In the genomic region with DNA sequence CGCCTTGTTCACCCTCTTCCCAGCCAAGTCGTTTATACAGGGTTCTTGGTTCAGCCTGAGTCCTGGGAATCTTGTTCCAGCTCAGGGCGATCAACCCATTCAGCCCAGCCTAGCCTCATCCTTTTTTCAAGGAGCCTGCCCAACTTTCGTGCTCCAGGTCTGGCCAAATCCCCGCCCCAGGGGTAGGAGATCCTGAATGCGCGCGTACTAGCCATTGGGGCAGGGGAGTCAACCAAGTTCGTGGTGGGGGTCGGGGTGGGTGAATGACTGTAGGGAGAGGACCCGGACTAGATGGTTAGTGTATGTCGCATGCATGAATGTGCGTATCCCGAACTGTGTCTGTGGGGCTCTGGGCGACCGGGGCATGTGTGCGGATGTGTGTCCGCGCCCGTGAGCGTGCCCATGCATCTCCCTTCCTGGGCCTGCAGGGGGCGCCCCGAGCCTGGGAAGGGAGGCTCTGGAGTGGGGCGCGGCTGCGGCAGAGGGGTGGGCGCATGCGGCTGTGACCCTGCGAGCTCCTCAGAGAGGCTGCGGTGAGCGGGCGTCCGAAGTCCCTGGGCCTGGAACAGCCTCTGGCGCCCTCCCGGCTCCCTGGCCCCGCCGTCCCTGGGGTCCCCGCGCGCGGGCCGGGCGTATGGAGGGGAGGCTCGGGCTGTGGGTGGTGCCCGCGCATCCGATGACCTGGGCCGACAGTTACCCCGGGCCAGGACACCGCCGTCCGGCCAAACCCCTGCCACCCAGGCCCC, we compare ENCODE assay signal across 8 cellular contexts. TPM values are rescaled to one million over a fixed set of nuclear protein-coding genes. Genes with fewer than 3 reads are reported as not detected.
DNase-seq lines count a peak whose midpoint lies in the region; ATAC-seq and TF ChIP-seq lines count a peak whose summit lies in the region.

No MANE protein-coding gene starts in this region.

- no peak overlapping the region for H3K27ac Mint-ChIP-seq in activated T-cell treated with anti-CD3 and anti-CD28 coated beads, Interleukin-2, amount 50 U/mL, for 24 hours

- no peaks in the 10 kb centered on the region for H3K9me3 ChIP-seq in esophagus muscularis mucosa
- H3K9me3 ChIP-seq in mucosa of rectum (ENCODE audit: control insufficient read depth in 2 of 2, low read length in 2 of 2): no peaks in the 10 kb centered on the region

- no peaks in the 10 kb centered on the region for H3K36me3 Mint-ChIP-seq in activated T-cell treated with anti-CD3 and anti-CD28 coated beads, Interleukin-2, amount 50 U/mL, for 24 hours (ENCODE audit: low read depth)

- no peaks in the 10 kb centered on the region for H3K27me3 ChIP-seq in esophagus muscularis mucosa
- peaks cover 0 to 3% of the 10 kb centered on the region in 2 donors for H3K27me3 ChIP-seq in mucosa of rectum (ENCODE audit: control insufficient read depth in 2 of 2, insufficient read depth in 2 of 2, low read length in 2 of 2)

- WGBS in esophagus muscularis mucosa: 18% methylated on average over 24 of the region's 52 CpGs

- ATAC-seq in HG03442 (IDR thresholded peaks at IDR 0.05; ENCODE audit: unreplicated experiment) (peak; percentile 59), GM21737 (IDR thresholded peaks at IDR 0.05; ENCODE audit: unreplicated experiment) (no peak)

- H3K36me3 ChIP-seq in esophagus muscularis mucosa: no peaks in the 10 kb centered on the region
- no peaks in the 10 kb centered on the region for H3K36me3 ChIP-seq in mucosa of rectum (ENCODE audit: control insufficient read depth in 2 of 2, insufficient read depth in 2 of 2, low read length in 2 of 2)

- peak overlapping the region in 1 of 2 donors; percentile 49 for H3K9ac ChIP-seq in mucosa of rectum (ENCODE audit: low read depth in 1 of 2, low read length in 2 of 2)

- H3K27me3 Mint-ChIP-seq in activated T-cell treated with anti-CD3 and anti-CD28 coated beads, Interleukin-2, amount 50 U/mL, for 24 hours: peaks cover 5% of the 10 kb centered on the region

- H3K4me3 Mint-ChIP-seq in activated T-cell treated with anti-CD3 and anti-CD28 coated beads, Interleukin-2, amount 50 U/mL, for 24 hours: peak overlapping the region; percentile 76

- peak; percentile 49 for DNase-seq in DMS79 (lab: John Stamatoyannopoulos, UW)
- DNase-seq in NOMO-1 treated with dmso at 0.1 percent for 144 hours (lab: John Stamatoyannopoulos, UW; ENCODE audit: unreplicated experiment): peak; percentile 32
- peak; percentile 89 for DNase-seq in activated T-cell treated with anti-CD3 and anti-CD28 coated beads, Interleukin-2, amount 50 U/mL, for 24 hours
- no peak for DNase-seq in esophagus muscularis mucosa (ENCODE audit: extremely low spot score)
- DNase-seq in stimulated activated CD8-positive, alpha-beta memory T cell treated with anti-CD3 and anti-CD28 coated beads, Interleukin-2, amount 100 ng/mL, for 48 hours (ENCODE audit: low read depth in 2 of 2): peak; percentile 68 to 70

- no peak for TF ChIP-seq EP300 in esophagus muscularis mucosa (IDR thresholded peaks at IDR 0.05)

- peaks cover 8% of the 10 kb centered on the region for H3K4me1 Mint-ChIP-seq in activated T-cell treated with anti-CD3 and anti-CD28 coated beads, Interleukin-2, amount 50 U/mL, for 24 hours (ENCODE audit: low read depth)

- H3K4me3 ChIP-seq in esophagus muscularis mucosa (peak overlapping the region; percentile 72 to 92 (median 76)), mucosa of rectum (ENCODE audit: low read length in 2 of 2) (peak overlapping the region; percentile 69 to 80)

- TF ChIP-seq CTCF in esophagus muscularis mucosa (IDR thresholded peaks at IDR 0.05): peak; percentile 87 to 98 (median 96)

- intact Hi-C loops in esophagus muscularis mucosa (cut with DNase I): loop anchor here (2.0 to 10.0 kb wide), 4 partner anchors 34 to 284 kb away; partner anchors contain the start of gene DNAJB5

- H3K4me1 ChIP-seq in esophagus muscularis mucosa (peaks cover 4 to 20% (median 11%) of the 10 kb centered on the region in 4 donors), mucosa of rectum (ENCODE audit: control insufficient read depth in 2 of 2, insufficient read depth in 2 of 2, low read length in 2 of 2) (peaks cover 3 to 5% of the 10 kb centered on the region in 2 donors)

- no peaks in the 10 kb centered on the region for H3K9me3 Mint-ChIP-seq in activated T-cell treated with anti-CD3 and anti-CD28 coated beads, Interleukin-2, amount 50 U/mL, for 24 hours

- peak overlapping the region; percentile 80 to 90 (median 86) for H3K27ac ChIP-seq in esophagus muscularis mucosa (replicated peaks in 1 of 4)
- peak overlapping the region; percentile 67 for H3K27ac ChIP-seq in mucosa of rectum (ENCODE audit: low read depth in 2 of 2, low read length in 2 of 2)

- TF ChIP-seq POLR2A in esophagus muscularis mucosa (IDR thresholded peaks at IDR 0.05; ENCODE audit: low read depth): no peak

RNA-seq across cellular contexts. Expression of gene CCL21, which starts 8.7 kb away (rescaled TPM):
- total RNA-seq in esophagus muscularis mucosa: 100 to 1,000 TPM in 2 of 4 donors, 10 to 100 TPM in 2; 53.6 to 271 (median 119) TPM

RNA-seq across cellular contexts. Expression of gene CCL19, which starts 10.1 kb away (rescaled TPM):
- total RNA-seq in esophagus muscularis mucosa: under 1 TPM in 2 of 4 donors, not detected in 2; 0.57 to 0.71 TPM

RNA-seq across cellular contexts. Expression of gene CCL27, which starts 38.7 kb away (rescaled TPM):
- total RNA-seq in esophagus muscularis mucosa: not detected

RNA-seq across cellular contexts. Expression of gene IL11RA, which starts 49.2 kb away (rescaled TPM):
- 10 to 100 TPM; 33.0 to 40.2 (median 33.9) TPM for total RNA-seq in esophagus muscularis mucosa

RNA-seq across cellular contexts. Expression of gene GALT, which starts 54.7 kb away (rescaled TPM):
- total RNA-seq in esophagus muscularis mucosa: 10 to 100 TPM; 15.9 to 34.7 (median 22.9) TPM
